ENCODE assay signal across 2 cellular contexts in genomic region chr18:28152354-28152753, GRCh38.
TF ChIP-seq lines count a peak whose summit lies in the region.

No MANE protein-coding gene starts in this region.

TF ChIP-seq in SK-N-SH treated with all-trans-retinoic acid at 6 μM for 48 hours, 23 proteins besides CTCF, POLR2A, EP300 and RAD21:
- TF ChIP-seq OSR1 (CRISPR knock-in tag; IDR thresholded peaks at IDR 0.05) = no peak
- TF ChIP-seq ARNTL (CRISPR knock-in tag; IDR thresholded peaks at IDR 0.05; ENCODE audit: borderline replicate concordance, low read depth) = no peak
- no peak for TF ChIP-seq PATZ1 (CRISPR knock-in tag; IDR thresholded peaks at IDR 0.05; ENCODE audit: borderline replicate concordance)

TF ChIP-seq in SK-N-SH, 30 proteins besides CTCF, POLR2A, EP300 and RAD21:
- TF ChIP-seq GABPA (IDR thresholded peaks at IDR 0.05; ENCODE audit: low read depth) = no peak
- TF ChIP-seq SMC3 (IDR thresholded peaks at IDR 0.05; ENCODE audit: low read depth, low read length) = no peak
- TF ChIP-seq FOXM1 (IDR thresholded peaks at IDR 0.05; ENCODE audit: low read depth) = no peak
- TF ChIP-seq GATA2 (CRISPR knock-in tag; IDR thresholded peaks at IDR 0.05) = no peak
- no peak for TF ChIP-seq ZBTB33 (IDR thresholded peaks at IDR 0.05; ENCODE audit: borderline replicate concordance, low read depth)
- no peak for TF ChIP-seq SIN3A (IDR thresholded peaks at IDR 0.05; ENCODE audit: borderline replicate concordance, low read depth, low read length)
- no peak for TF ChIP-seq JUND (IDR thresholded peaks at IDR 0.05)
- no peak for TF ChIP-seq MEF2A (IDR thresholded peaks at IDR 0.05; ENCODE audit: borderline replicate concordance, low read depth)
- no peak for TF ChIP-seq MXI1 (IDR thresholded peaks at IDR 0.05; ENCODE audit: low read depth, low read length)
- TF ChIP-seq EZH2phosphoT487 (IDR thresholded peaks at IDR 0.05; ENCODE audit: borderline replicate concordance, low read depth) = no peak
TF ChIP-seq in SK-N-SH: peak in this region for 0.
